8 cellular contexts compared by ENCODE assay signal in genomic region chr9:121289554-121290370, GRCh38. TPM values are rescaled to one million over a fixed set of nuclear protein-coding genes. Genes with fewer than 3 reads are reported as not detected.
DNase-seq lines count a peak whose midpoint lies in the region; ATAC-seq and TF ChIP-seq lines count a peak whose summit lies in the region.

No MANE protein-coding gene starts in this region.

- H3K36me3 Mint-ChIP-seq in Calu3 (ENCODE audit: insufficient read depth, unreplicated experiment): peaks cover 30% of the 10 kb centered on the region

- H3K4me3 Mint-ChIP-seq in Calu3 (ENCODE audit: low read depth, unreplicated experiment): peak overlapping the region; percentile 47

- H3K27ac Mint-ChIP-seq in Calu3 (ENCODE audit: unreplicated experiment): peak overlapping the region; percentile 99

- DNase-seq in Calu3 (no peak), NOMO-1 (lab: John Stamatoyannopoulos, UW; ENCODE audit: unreplicated experiment in 2 of 2) (peak; percentile 62 to 76), fibroblast of the aortic adventitia (ENCODE audit: low read depth) (peak; percentile 35), pons (ENCODE audit: low spot score) (peak; percentile 60)

- H3K9me3 Mint-ChIP-seq in Calu3 (ENCODE audit: low read depth, unreplicated experiment): no peaks in the 10 kb centered on the region

- CTCF ChIA-PET in Calu3 (lab: Charles Lee): no interaction called here

- H3K4me1 Mint-ChIP-seq in Calu3 (ENCODE audit: low read depth, unreplicated experiment): peaks cover 39% of the 10 kb centered on the region

- no TSS peak for BruUV-seq in Calu3 (replicated peaks; lab: Mats Ljungman, UMichigan)

- no peak for TF ChIP-seq CTCF in Calu3 (IDR thresholded peaks at IDR 0.05; ENCODE audit: unreplicated experiment)
- TF ChIP-seq CTCF in fibroblast of the aortic adventitia (IDR thresholded peaks at IDR 0.05; ENCODE audit: insufficient read depth, low read length): no peak

- no peaks in the 10 kb centered on the region for H3K27me3 Mint-ChIP-seq in Calu3 (ENCODE audit: unreplicated experiment)

- intact Hi-C loops in Calu3 (cut with micrococcal nuclease; ENCODE audit: unreplicated experiment): loop anchor here (5.0 kb wide), 2 partner anchors 33 to 77 kb away; no protein-coding TSS in a partner anchor

- no peak overlapping the region for H3K4me3 ChIP-seq in fibroblast of the aortic adventitia (ENCODE audit: low read depth, low read length)

- ATAC-seq in GM21825 (IDR thresholded peaks at IDR 0.05; ENCODE audit: unreplicated experiment) (no peak), HG02623 (IDR thresholded peaks at IDR 0.05; ENCODE audit: unreplicated experiment) (no peak), HG02642 (IDR thresholded peaks at IDR 0.05; ENCODE audit: poor library complexity, unreplicated experiment) (no peak), HG02840 (IDR thresholded peaks at IDR 0.05; ENCODE audit: low FRiP score, unreplicated experiment) (no peak)

RNA-seq across cellular contexts. Expression of gene GSN, which starts 21.8 kb away (rescaled TPM):
- total RNA-seq in Calu3 (2022): 68.3 and 71.6 TPM in 2 replicates
- total RNA-seq in fibroblast of the aortic adventitia (ENCODE audit: low replicate concordance): 253 and 293 TPM in 2 replicates
